Comparison of ENCODE assay signal across 2 cellular contexts in genomic region chr4:76088719-76089118, GRCh38.
TF ChIP-seq lines count a peak whose summit lies in the region.

No MANE protein-coding gene starts in this region.

TF ChIP-seq in HepG2, 621 proteins besides CTCF, POLR2A, EP300 and RAD21:
- peak; percentile 91 for TF ChIP-seq ATF7 (IDR thresholded peaks at IDR 0.05)
- TF ChIP-seq ATF7 (CRISPR knock-in tag; IDR thresholded peaks at IDR 0.05) = no peak
- TF ChIP-seq CREB1 (IDR thresholded peaks at IDR 0.05) = peak; percentile 48; the same call in 1 of the 2 replicates
- TF ChIP-seq CREB1 (CRISPR knock-in tag; IDR thresholded peaks at IDR 0.05) = no peak
- no peak for TF ChIP-seq ZNF670 (CRISPR knock-in tag; IDR thresholded peaks at IDR 0.05; ENCODE audit: borderline replicate concordance)

TF ChIP-seq in K562, 482 proteins besides CTCF, POLR2A, EP300 and RAD21:
- TF ChIP-seq CEBPZ (IDR thresholded peaks at IDR 0.05; ENCODE audit: borderline replicate concordance, low read depth, low read length) = no peak
- TF ChIP-seq ATF3 (IDR thresholded peaks at IDR 0.05) = peak; percentile 39; the same call in 1 of the 2 replicates
- no peak for TF ChIP-seq ATF3 (CRISPR knock-in tag; conservative IDR thresholded peaks at IDR 0.05)
